Comparison of ENCODE assay signal across 7 cellular contexts in the genomic region with DNA sequence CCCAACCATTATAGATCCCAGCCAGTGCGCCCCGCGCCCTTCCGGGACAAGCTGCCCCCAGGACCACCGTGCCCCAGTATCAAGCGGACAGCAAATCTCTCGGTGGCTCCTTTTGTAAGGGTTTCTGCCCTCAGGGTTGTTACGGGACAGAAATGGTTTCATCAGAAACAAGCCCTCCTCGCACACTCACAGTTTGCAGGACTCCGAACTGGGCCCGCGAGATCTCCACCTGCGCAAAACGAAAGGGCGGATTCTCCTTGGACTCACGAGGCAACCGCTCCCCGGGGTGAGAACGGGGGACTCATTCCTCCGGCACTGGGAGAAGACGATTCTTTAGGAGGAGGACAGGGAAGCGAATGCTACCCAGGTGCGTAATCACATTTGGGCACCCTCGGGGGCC. TPM values are rescaled to one million over a fixed set of nuclear protein-coding genes. Genes with fewer than 3 reads are reported as not detected.
A peak's percentile ranks its signal among the peaks of the same experiment; 100 is the strongest.
DNase-seq lines count a peak whose midpoint lies in the region; ATAC-seq and TF ChIP-seq lines count a peak whose summit lies in the region.

No MANE protein-coding gene starts in this region.

- H3K14ac ChIP-seq in H9 (ENCODE audit: insufficient read depth, low read length): peak overlapping the region; percentile 9

- H4K20me1 ChIP-seq in H9 (ENCODE audit: control insufficient read depth, insufficient read depth, insufficient read length): no peaks in the 10 kb centered on the region

- H3K4me1 Mint-ChIP-seq in H9: peaks cover 29 to 34% of the 10 kb centered on the region in 2 experiments
- H3K4me1 Mint-ChIP-seq in activated T-helper 17 cell treated with anti-CD3 and anti-CD28 coated beads, Interleukin-2, amount 50 U/mL, for 72 hours: peaks cover 5% of the 10 kb centered on the region
- H3K4me1 Mint-ChIP-seq in stimulated activated naive B cell treated with anti-CD40 and anti-IgM and Interleukin-4, amounts not matched to agents 10 μg/mL and 1 μg/mL and 100 μg/mL, for 72 hours: peaks cover 12 to 13% of the 10 kb centered on the region in 2 donors

- no peak overlapping the region for H2BK20ac ChIP-seq in H9 (ENCODE audit: low read depth, low read length, poor library complexity, severe bottlenecking)

- no peaks in the 10 kb centered on the region for H3K9me3 ChIP-seq in H9 (ENCODE audit: control insufficient read depth, low read depth, low read length)

- H3K27me3 Mint-ChIP-seq in H9 (ENCODE audit: low read depth): peaks cover 16% of the 10 kb centered on the region
- H3K27me3 Mint-ChIP-seq in activated T-helper 17 cell treated with anti-CD3 and anti-CD28 coated beads, Interleukin-2, amount 50 U/mL, for 72 hours: peaks cover 9% of the 10 kb centered on the region
- H3K27me3 Mint-ChIP-seq in stimulated activated naive B cell treated with anti-CD40 and anti-IgM and Interleukin-4, amounts not matched to agents 10 μg/mL and 1 μg/mL and 100 μg/mL, for 72 hours: peaks cover 26 to 52% of the 10 kb centered on the region in 2 donors

- no peak overlapping the region for H2BK120ac ChIP-seq in H9 (ENCODE audit: low read depth, low read length, poor library complexity, severe bottlenecking)

- H2BK12ac ChIP-seq in H9 (ENCODE audit: insufficient read length, low read depth, low read length): no peak overlapping the region

- ATAC-seq in activated T-helper 17 cell treated with anti-CD3 and anti-CD28 coated beads, Interleukin-2, amount 50 U/mL, for 72 hours (replicated peaks): no peak
- no peak for ATAC-seq in stimulated activated naive B cell treated with anti-CD40 and anti-IgM and Interleukin-4, amounts not matched to agents 10 μg/mL and 1 μg/mL and 100 μg/mL, for 72 hours (replicated peaks)
- ATAC-seq in GM18858 (IDR thresholded peaks at IDR 0.05; ENCODE audit: unreplicated experiment): no peak

- H4K5ac ChIP-seq in H9 (ENCODE audit: insufficient read length, low read depth, low read length): no peak overlapping the region

- no peak overlapping the region for H3K9ac ChIP-seq in H9 (ENCODE audit: extremely low read depth, insufficient read length, low read length)

- peaks cover 4 to 19% (median 5%) of the 10 kb centered on the region in 3 experiments; a peak in 4 of 7 replicates for H3K36me3 Mint-ChIP-seq in H9 (ENCODE audit: insufficient read depth in 1 of 3, low read depth in 3 of 3)
- peaks cover 16% of the 10 kb centered on the region for H3K36me3 Mint-ChIP-seq in activated T-helper 17 cell treated with anti-CD3 and anti-CD28 coated beads, Interleukin-2, amount 50 U/mL, for 72 hours (ENCODE audit: low read depth)
- no peaks in the 10 kb centered on the region for H3K36me3 Mint-ChIP-seq in stimulated activated naive B cell treated with anti-CD40 and anti-IgM and Interleukin-4, amounts not matched to agents 10 μg/mL and 1 μg/mL and 100 μg/mL, for 72 hours

- H3K79me1 ChIP-seq in H9 (ENCODE audit: insufficient read depth, low read depth, low read length, poor library complexity, severe bottlenecking): no peaks in the 10 kb centered on the region

- no peak overlapping the region for H2BK15ac ChIP-seq in H9 (ENCODE audit: low read depth, low read length)

- H3K4me2 ChIP-seq in H9 (ENCODE audit: insufficient read depth, insufficient read length, low read length): peak overlapping the region; percentile 90

- H3K4me3 Mint-ChIP-seq in H9: peak overlapping the region; percentile 63 to 78
- H3K4me3 Mint-ChIP-seq in activated T-helper 17 cell treated with anti-CD3 and anti-CD28 coated beads, Interleukin-2, amount 50 U/mL, for 72 hours: peak overlapping the region; percentile 11
- H3K4me3 Mint-ChIP-seq in stimulated activated naive B cell treated with anti-CD40 and anti-IgM and Interleukin-4, amounts not matched to agents 10 μg/mL and 1 μg/mL and 100 μg/mL, for 72 hours: peak overlapping the region; percentile 57 to 84

- peaks cover 7% of the 10 kb centered on the region; the same call in 1 of the 2 replicates for H3K79me2 ChIP-seq in H9 (ENCODE audit: insufficient read depth, low read length)

- H4K91ac ChIP-seq in H9 (ENCODE audit: insufficient read length, low read depth, low read length): no peak overlapping the region

- H2AK5ac ChIP-seq in H9 (ENCODE audit: insufficient read length, low read length): no peak overlapping the region

- no peak overlapping the region for H4K8ac ChIP-seq in H9 (replicated peaks; ENCODE audit: insufficient read length, low read depth, low read length)

- no peak overlapping the region for H2AFZ ChIP-seq in H9 (ENCODE audit: low read length)

- WGBS in H9 (ENCODE audit: extremely low coverage, insufficient read length, low lambda C conversion rate): no CpG with 5 or more reads among the region's 24 CpGs

- H3K4me3 ChIP-seq in iPS-11a (ENCODE audit: low read depth, low read length): peak overlapping the region; percentile 75

- peak overlapping the region; percentile 24 for H3K18ac ChIP-seq in H9 (ENCODE audit: insufficient read length, low read depth, low read length)

- no peaks in the 10 kb centered on the region; the same call in 1 of the 2 replicates for H3K4me1 ChIP-seq in H9 (ENCODE audit: insufficient read depth, low read length)

- H3K56ac ChIP-seq in H9 (ENCODE audit: insufficient read length, low read depth, low read length): no peak overlapping the region

- no peak overlapping the region for H3K27ac Mint-ChIP-seq in H9
- no peak overlapping the region for H3K27ac Mint-ChIP-seq in activated T-helper 17 cell treated with anti-CD3 and anti-CD28 coated beads, Interleukin-2, amount 50 U/mL, for 72 hours
- no peak overlapping the region for H3K27ac Mint-ChIP-seq in stimulated activated naive B cell treated with anti-CD40 and anti-IgM and Interleukin-4, amounts not matched to agents 10 μg/mL and 1 μg/mL and 100 μg/mL, for 72 hours

- peaks cover 14% of the 10 kb centered on the region for H3K23me2 ChIP-seq in H9 (ENCODE audit: insufficient read length, low read depth, low read length, poor library complexity, severe bottlenecking)

- no peaks in the 10 kb centered on the region; a peak in 1 of 5 replicates for H3K9me3 Mint-ChIP-seq in H9
- no peaks in the 10 kb centered on the region for H3K9me3 Mint-ChIP-seq in activated T-helper 17 cell treated with anti-CD3 and anti-CD28 coated beads, Interleukin-2, amount 50 U/mL, for 72 hours
- no peaks in the 10 kb centered on the region for H3K9me3 Mint-ChIP-seq in stimulated activated naive B cell treated with anti-CD40 and anti-IgM and Interleukin-4, amounts not matched to agents 10 μg/mL and 1 μg/mL and 100 μg/mL, for 72 hours

- no peaks in the 10 kb centered on the region; the same call in 1 of the 2 replicates for H3K27me3 ChIP-seq in H9 (ENCODE audit: insufficient read depth, low read length)

- no peak overlapping the region for H2BK5ac ChIP-seq in H9 (ENCODE audit: insufficient read length, low read length)

- TF ChIP-seq CTCF in H9 (conservative IDR thresholded peaks at IDR 0.05): no peak

- H3K27ac ChIP-seq in H9 (ENCODE audit: insufficient read length, low read depth, low read length): no peak overlapping the region

- no peak overlapping the region for H3K4ac ChIP-seq in H9 (ENCODE audit: low read depth, low read length)

- H3T11ph ChIP-seq in H9 (ENCODE audit: low read length): no peak overlapping the region

- no peak overlapping the region for H3K23ac ChIP-seq in H9 (ENCODE audit: insufficient read length, low read depth, low read length)

- DNase-seq in H9 (no peak), SW 1271 (lab: John Stamatoyannopoulos, UW) (no peak)
- no peak for DNase-seq in stimulated activated naive B cell treated with anti-CD40 and anti-IgM and Interleukin-4, amounts not matched to agents 10 μg/mL and 1 μg/mL and 100 μg/mL, for 72 hours
- no peak for DNase-seq in activated CD4-positive, alpha-beta T cell treated with anti-CD3 and anti-CD28 coated beads, Interleukin-2, amount 50 U/mL, for 4 hours

RNA-seq across cellular contexts. Expression of a gene that starts 51.1 kb away (rescaled TPM):
- 7.6 and 7.9 TPM in 2 replicates for total RNA-seq in H9 (2021)
- total RNA-seq in activated T-helper 17 cell treated with anti-CD3 and anti-CD28 coated beads, Interleukin-2, amount 50 U/mL, for 72 hours: 10 to 100 TPM in 1 of 2 donors, 1 to 10 TPM in 1; 9.3 to 12.8 TPM

RNA-seq across cellular contexts. Expression of a gene that starts 54.5 kb away (rescaled TPM):
- 3.8 and 4.1 TPM in 2 replicates for total RNA-seq in H9 (2021)
- 10 to 100 TPM; 16.0 to 23.8 TPM for total RNA-seq in activated T-helper 17 cell treated with anti-CD3 and anti-CD28 coated beads, Interleukin-2, amount 50 U/mL, for 72 hours

Comparison
In these comparisons a context has a peak if more than half of its experiments do, and no peak if none do; other contexts are left out.
1. H3K4me3 Mint-ChIP-seq: peak in every context shown above with its lines; median percentile 70 in H9; 70 in stimulated activated naive B cell treated with anti-CD40 and anti-IgM and Interleukin-4, amounts not matched to agents 10 μg/mL and 1 μg/mL and 100 μg/mL, for 72 hours; 11 in activated T-helper 17 cell treated with anti-CD3 and anti-CD28 coated beads, Interleukin-2, amount 50 U/mL, for 72 hours.